1 cellular context compared by ENCODE assay signal in genomic region chr19:4581381-4582111, GRCh38.
TF ChIP-seq lines count a peak whose summit lies in the region.

No MANE protein-coding gene starts in this region.

TF ChIP-seq in WTC11, 78 proteins besides CTCF, POLR2A, EP300 and RAD21 (continued from another document):
- TF ChIP-seq EMX1 (CRISPR knock-in tag; IDR thresholded peaks at IDR 0.05) (no peak), MXD4 (CRISPR knock-in tag; IDR thresholded peaks at IDR 0.05; ENCODE audit: borderline replicate concordance) (no peak)
